In the genomic region with DNA sequence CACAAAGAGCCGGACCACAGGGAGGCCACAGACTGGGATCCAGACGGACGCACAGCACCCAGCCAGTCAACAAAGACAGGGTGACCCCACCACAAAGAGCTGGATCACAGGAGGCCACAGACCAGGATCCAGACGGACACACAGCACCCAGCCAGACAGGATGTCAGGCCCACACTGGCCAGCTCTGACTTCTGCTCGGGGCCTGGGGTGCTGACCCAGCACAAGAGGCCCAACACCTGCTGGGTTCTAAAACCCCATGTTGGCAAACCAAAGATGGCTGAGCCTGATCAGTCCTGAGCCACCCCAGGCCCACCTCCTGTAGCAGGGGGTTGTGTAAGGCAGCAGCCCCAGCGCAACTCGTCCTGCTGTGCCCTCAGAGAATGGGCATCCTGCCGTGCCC, we compare ENCODE assay signal across 1 cellular context.
TF ChIP-seq lines count a peak whose summit lies in the region.

No MANE protein-coding gene starts in this region.

TF ChIP-seq in K562, 482 proteins besides CTCF, POLR2A, EP300 and RAD21:
- TF ChIP-seq RBFOX2 (IDR thresholded peaks at IDR 0.05; ENCODE audit: low read depth, low read length) = peak; percentile 55
- no peak for TF ChIP-seq CBFA2T2 (conservative IDR thresholded peaks at IDR 0.05)
- TF ChIP-seq POLR2G (IDR thresholded peaks at IDR 0.05; ENCODE audit: low read depth, low read length) = peak; percentile 49; the same call in 1 of the 2 replicates
